In genomic region chr11:64337538-64338249, GRCh38 we compare ENCODE assay signal across 11 cellular contexts. TPM values are rescaled to one million over a fixed set of nuclear protein-coding genes. Genes with fewer than 3 reads are reported as not detected.
DNase-seq lines count a peak whose midpoint lies in the region; ATAC-seq and TF ChIP-seq lines count a peak whose summit lies in the region.
"Had no signal": no experiment of that assay in that cellular context is flagged by ENCODE, and none has a peak within 500 bp of the region (broad histone marks: within the 10 kb centered on the region; RNA-seq: fewer than 3 reads in every experiment).

No MANE protein-coding gene starts in this region.

- H3K4me3 Mint-ChIP-seq in T-helper 17 cell (peak overlapping the region; percentile 33), immature natural killer cell (peak overlapping the region in 3 of 5 donors; percentile 45 to 54 (median 46))

- H3K27me3 Mint-ChIP-seq in T-helper 17 cell, result no peaks in the 10 kb centered on the region
- peaks cover 2 to 4% (median 4%) of the 10 kb centered on the region in 3 donors for H3K27me3 Mint-ChIP-seq in immature natural killer cell (ENCODE audit: low read depth in 3 of 3)

- H3K9me3 ChIP-seq in T-helper 17 cell (ENCODE audit: control insufficient read depth, low read length, poor library complexity, severe bottlenecking), result no peaks in the 10 kb centered on the region
- H3K9me3 ChIP-seq: gastrocnemius medialis, spleen had no signal

- ATAC-seq in T-helper 17 cell, result no peak
- ATAC-seq: gastrocnemius medialis, SK-N-SH treated with all-trans-retinoic acid at 6 μM for 48 hours had no signal

- no peaks in the 10 kb centered on the region for H3K9me3 Mint-ChIP-seq in immature natural killer cell

- H3K27ac Mint-ChIP-seq in T-helper 17 cell (no peak overlapping the region), immature natural killer cell (peak overlapping the region; percentile 57 to 98 (median 78))

- no peak overlapping the region for H3K4me3 ChIP-seq in HL-60 (replicated peaks; ENCODE audit: insufficient read depth, low read length)
- H3K4me3 ChIP-seq: gastrocnemius medialis, spleen had no signal

- H3K36me3 Mint-ChIP-seq in T-helper 17 cell (ENCODE audit: low read depth) (no peaks in the 10 kb centered on the region), immature natural killer cell (peaks cover 0 to 17% (median 7%) of the 10 kb centered on the region in 3 donors)

- H3K27me3 ChIP-seq in HL-60 (ENCODE audit: insufficient read depth, poor library complexity, severe bottlenecking), result no peaks in the 10 kb centered on the region
- H3K27me3 ChIP-seq: gastrocnemius medialis had no signal

- no peak for TF ChIP-seq CTCF in HL-60 (IDR thresholded peaks at IDR 0.05; ENCODE audit: insufficient read depth, low read length)

- H3K27ac ChIP-seq in HL-60 (replicated peaks), result peak overlapping the region; percentile 88
- H3K27ac ChIP-seq: gastrocnemius medialis had no signal

- DNase-seq in HL-60 (ENCODE audit: low read depth in 1 of 2, low spot score in 1 of 2) (no peak), T-helper 17 cell (no peak), immature natural killer cell (no peak), DMS114 treated with DMSO at 0.1 percent for 48 hours (lab: John Stamatoyannopoulos, UW; ENCODE audit: unreplicated experiment) (no peak)
- no peak for DNase-seq in stimulated activated CD8-positive, alpha-beta memory T cell treated with anti-CD3 and anti-CD28 coated beads, Interleukin-4, amount 100 ng/mL, for 48 hours
- DNase-seq: activated T-cell treated with anti-CD3 and anti-CD28 coated beads for 4 hours, COR-L47, gastrocnemius medialis, islet precursor cell, spleen had no signal

- H3K4me1 Mint-ChIP-seq in T-helper 17 cell (peaks cover 25% of the 10 kb centered on the region), immature natural killer cell (peaks cover 37 to 45% of the 10 kb centered on the region in 2 donors)

RNA-seq across cellular contexts. Expression of gene CCDC88B, which starts 2.3 kb away (rescaled TPM):
- 100 to 1,000 TPM; 111 to 153 TPM for total RNA-seq in T-helper 17 cell
- 10 to 100 TPM; 10.3 to 86.7 (median 16.4) TPM for polyA plus RNA-seq in immature natural killer cell

RNA-seq across cellular contexts. Expression of gene PRDX5, which starts 19.8 kb away (rescaled TPM):
- total RNA-seq in T-helper 17 cell, result 10 to 100 TPM; 46.4 to 49.7 TPM
- polyA plus RNA-seq in immature natural killer cell, result 100 to 1,000 TPM; 319 to 558 (median 418) TPM

RNA-seq across cellular contexts. Expression of gene TRMT112, which starts 20.3 kb away (rescaled TPM):
- 100 to 1,000 TPM in 1 of 2 donors, 10 to 100 TPM in 1; 95.4 to 110 TPM for total RNA-seq in T-helper 17 cell
- polyA plus RNA-seq in immature natural killer cell, result 100 to 1,000 TPM; 216 to 464 (median 322) TPM

RNA-seq across cellular contexts. Expression of gene RPS6KA4, which starts 21.3 kb away (rescaled TPM):
- 10 to 100 TPM; 21.5 to 26.1 TPM for total RNA-seq in T-helper 17 cell
- 10 to 100 TPM in 1 of 3 donors, 1 to 10 TPM in 2; 5.0 to 16.7 (median 8.5) TPM for polyA plus RNA-seq in immature natural killer cell

RNA-seq across cellular contexts. Expression of gene ESRRA, which starts 32.4 kb away (rescaled TPM):
- total RNA-seq in T-helper 17 cell, result 10 to 100 TPM; 25.7 to 26.6 TPM
- polyA plus RNA-seq in immature natural killer cell, result 10 to 100 TPM in 1 of 3 donors, 1 to 10 TPM in 2; 4.6 to 18.0 (median 8.7) TPM
